28 cellular contexts compared by ENCODE assay signal in the genomic region with DNA sequence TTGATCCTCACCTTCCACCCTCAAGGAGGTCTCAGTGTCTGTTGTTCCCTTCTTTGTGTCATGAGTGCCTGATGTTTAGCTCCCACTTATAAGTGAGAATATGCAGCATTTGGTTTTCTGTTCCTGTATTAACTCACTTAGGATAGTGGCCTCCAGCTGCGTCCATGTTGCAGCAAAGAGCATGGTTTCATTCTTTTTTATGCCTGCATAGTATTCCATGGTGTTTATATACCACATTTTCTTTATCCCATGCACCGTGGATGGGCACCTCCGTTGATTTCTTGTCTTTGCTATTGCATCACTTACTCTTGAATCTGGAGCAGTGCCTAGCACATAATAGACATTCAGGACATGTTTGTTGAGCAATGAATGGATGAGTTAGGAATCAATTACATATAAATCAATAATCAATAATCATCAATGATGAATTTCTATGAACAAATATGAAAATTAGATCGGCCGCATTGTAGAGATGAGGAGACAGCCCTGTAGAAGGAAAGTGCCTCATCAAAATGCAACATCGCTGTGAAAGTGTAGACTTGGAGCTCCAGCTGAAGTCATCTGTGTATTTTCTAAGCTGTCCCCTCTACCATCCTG.
"Had no signal": no experiment of that assay in that cellular context is flagged by ENCODE, and none has a peak within 500 bp of the region (broad histone marks: within the 10 kb centered on the region; RNA-seq: fewer than 3 reads in every experiment).

No MANE protein-coding gene starts in this region.

- H3K36me3 ChIP-seq: cardiac muscle cell, gastrocnemius medialis, pancreas, prostate gland, sigmoid colon, transverse colon had no signal

- DNase-seq: activated CD8-positive, alpha-beta T cell treated with anti-CD3 and anti-CD28 coated beads, Interleukin-2, amount 10 ng/mL, durations not matched to agents 7 days and 5 days; activated T-cell treated with anti-CD3 and anti-CD28 coated beads, Interleukin-2, amount 50 U/mL, for 48 hours; aorta; cortex of kidney; effector memory CD8-positive, alpha-beta T cell; erythroblast; gastrocnemius medialis; glutamatergic neuron; left cardiac atrium; left ventricle myocardium superior; nucleus accumbens; pancreas; retina; sigmoid colon; small intestine; stimulated activated CD4-positive, alpha-beta T cell treated with anti-CD3 and anti-CD28 coated beads, Interleukin-4, amount 100 ng/mL, for 24 hours; stimulated activated naive CD4-positive, alpha-beta T cell; T-helper 2 cell; testis; transverse colon had no signal

- H3K4me1 ChIP-seq: gastrocnemius medialis, pancreas, prostate gland, transverse colon had no signal

- H3K27me3 Mint-ChIP-seq: activated CD8-positive, alpha-beta memory T cell treated with anti-CD3 and anti-CD28 coated beads, Interleukin-2, amount 10 ng/mL, durations not matched to agents 7 days and 5 days; activated naive CD4-positive, alpha-beta T cell treated with anti-CD3 and anti-CD28 coated beads, Interleukin-2, amount 50 U/mL, for 24 hours; effector memory CD8-positive, alpha-beta T cell had no signal

- H3K27me3 ChIP-seq: cardiac muscle cell, gastrocnemius medialis, pancreas, sigmoid colon, testis, transverse colon had no signal

- H3K27ac ChIP-seq: cardiac muscle cell, gastrocnemius medialis, pancreas, prostate gland, sigmoid colon, testis, transverse colon had no signal

- H3K27ac Mint-ChIP-seq: activated CD8-positive, alpha-beta memory T cell treated with anti-CD3 and anti-CD28 coated beads, Interleukin-2, amount 10 ng/mL, durations not matched to agents 7 days and 5 days; activated CD8-positive, alpha-beta T cell treated with anti-CD3 and anti-CD28 coated beads, Interleukin-2, amount 10 ng/mL, durations not matched to agents 7 days and 5 days; activated naive CD4-positive, alpha-beta T cell treated with anti-CD3 and anti-CD28 coated beads, Interleukin-2, amount 50 U/mL, for 24 hours; activated T-helper 2 cell treated with anti-CD3 and anti-CD28 coated beads, Interferon-gamma antibody, Interleukin-2, Interleukin-4, amounts not matched to agents 10 μg/mL and 5 μg/mL and 100 μg/mL, durations not matched to agents 14 hours and 24 hours and 36 hours; brain; effector memory CD8-positive, alpha-beta T cell; WTC11 had no signal

- ATAC-seq: activated CD8-positive, alpha-beta memory T cell treated with anti-CD3 and anti-CD28 coated beads, Interleukin-2, amount 10 ng/mL, durations not matched to agents 7 days and 5 days; activated CD8-positive, alpha-beta T cell treated with anti-CD3 and anti-CD28 coated beads, Interleukin-2, amount 10 ng/mL, durations not matched to agents 7 days and 5 days; effector memory CD8-positive, alpha-beta T cell; gastrocnemius medialis; left cardiac atrium; left ventricle myocardium superior; pancreas; WTC11 had no signal

- H3K4me3 ChIP-seq: cardiac muscle cell, gastrocnemius medialis, pancreas, prostate gland, sigmoid colon, testis, transverse colon had no signal

- H3K4me3 Mint-ChIP-seq: activated CD8-positive, alpha-beta memory T cell treated with anti-CD3 and anti-CD28 coated beads, Interleukin-2, amount 10 ng/mL, durations not matched to agents 7 days and 5 days; activated CD8-positive, alpha-beta T cell treated with anti-CD3 and anti-CD28 coated beads, Interleukin-2, amount 10 ng/mL, durations not matched to agents 7 days and 5 days; activated naive CD4-positive, alpha-beta T cell treated with anti-CD3 and anti-CD28 coated beads, Interleukin-2, amount 50 U/mL, for 24 hours; brain; effector memory CD8-positive, alpha-beta T cell; neural crest cell; WTC11 had no signal

- H3K36me3 Mint-ChIP-seq: brain, WTC11 had no signal

- H3K4me1 Mint-ChIP-seq: neural crest cell had no signal

- H3K9me3 Mint-ChIP-seq: activated T-helper 2 cell treated with anti-CD3 and anti-CD28 coated beads, Interferon-gamma antibody, Interleukin-2, Interleukin-4, amounts not matched to agents 10 μg/mL and 5 μg/mL and 100 μg/mL, durations not matched to agents 14 hours and 24 hours and 36 hours; effector memory CD8-positive, alpha-beta T cell; neural crest cell had no signal

- H3K9me3 ChIP-seq: gastrocnemius medialis, pancreas, prostate gland, sigmoid colon, testis, transverse colon had no signal
